ENCODE assay signal across 1 cellular context in the genomic region with DNA sequence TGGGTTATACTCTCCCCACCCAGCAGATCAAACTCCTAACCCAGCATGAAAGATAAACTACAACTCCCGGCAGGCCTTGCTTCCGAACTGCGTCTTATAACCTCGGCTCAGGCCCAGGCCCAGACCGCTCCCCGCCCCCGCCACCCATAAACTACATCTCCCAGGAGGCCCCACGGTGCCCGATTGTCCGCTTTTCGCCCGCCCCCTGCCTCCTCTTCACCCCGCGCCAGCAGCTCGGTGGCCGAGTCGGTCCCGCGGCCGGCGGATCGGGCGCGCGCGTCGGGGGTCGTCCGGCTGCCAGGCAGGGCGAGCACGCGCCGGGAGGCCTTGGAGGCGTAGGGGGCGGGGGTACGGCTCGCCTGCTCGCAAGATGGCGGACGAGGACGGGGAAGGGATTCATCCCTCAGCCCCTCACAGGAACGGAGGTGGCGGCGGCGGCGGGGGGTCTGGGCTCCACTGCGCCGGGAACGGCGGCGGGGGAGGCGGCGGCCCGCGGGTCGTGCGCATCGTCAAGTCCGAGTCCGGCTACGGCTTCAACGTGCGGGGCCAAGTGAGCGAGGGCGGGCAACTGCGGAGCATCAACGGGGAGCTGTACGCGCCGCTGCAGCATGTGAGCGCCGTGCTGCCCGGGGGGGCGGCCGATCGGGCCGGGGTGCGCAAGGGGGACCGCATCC.
A peak's percentile ranks its signal among the peaks of the same experiment; 100 is the strongest.
TF ChIP-seq lines count a peak whose summit lies in the region.

A gene (plus strand): TSS at position 219 of the 674 bp plus-strand sequence. CDS start 152 bp downstream, at position 371.

TF ChIP-seq in GM12878, 131 proteins besides CTCF, POLR2A, EP300 and RAD21 (continued from another document and continues in another):
- TF ChIP-seq, protein P1, sequence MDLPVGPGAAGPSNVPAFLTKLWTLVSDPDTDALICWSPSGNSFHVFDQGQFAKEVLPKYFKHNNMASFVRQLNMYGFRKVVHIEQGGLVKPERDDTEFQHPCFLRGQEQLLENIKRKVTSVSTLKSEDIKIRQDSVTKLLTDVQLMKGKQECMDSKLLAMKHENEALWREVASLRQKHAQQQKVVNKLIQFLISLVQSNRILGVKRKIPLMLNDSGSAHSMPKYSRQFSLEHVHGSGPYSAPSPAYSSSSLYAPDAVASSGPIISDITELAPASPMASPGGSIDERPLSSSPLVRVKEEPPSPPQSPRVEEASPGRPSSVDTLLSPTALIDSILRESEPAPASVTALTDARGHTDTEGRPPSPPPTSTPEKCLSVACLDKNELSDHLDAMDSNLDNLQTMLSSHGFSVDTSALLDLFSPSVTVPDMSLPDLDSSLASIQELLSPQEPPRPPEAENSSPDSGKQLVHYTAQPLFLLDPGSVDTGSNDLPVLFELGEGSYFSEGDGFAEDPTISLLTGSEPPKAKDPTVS (IDR thresholded peaks at IDR 0.05; ENCODE audit: low read depth, low read length), result no peak
- no peak for TF ChIP-seq SIN3A (IDR thresholded peaks at IDR 0.05; ENCODE audit: low read depth, low read length)
- TF ChIP-seq CHD2 (IDR thresholded peaks at IDR 0.05; ENCODE audit: borderline replicate concordance, low read depth, low read length), result peak; percentile 89; the same call in 1 of the 2 replicates
- no peak for TF ChIP-seq CBX5 (IDR thresholded peaks at IDR 0.05; ENCODE audit: low read depth)
- TF ChIP-seq CEBPB (IDR thresholded peaks at IDR 0.05; ENCODE audit: borderline replicate concordance in 1 of 2, low read depth in 2 of 2, low read length in 2 of 2), result no peak
- TF ChIP-seq CREM (IDR thresholded peaks at IDR 0.05; ENCODE audit: low read depth), result peak; percentile 92
- TF ChIP-seq, protein P2, sequence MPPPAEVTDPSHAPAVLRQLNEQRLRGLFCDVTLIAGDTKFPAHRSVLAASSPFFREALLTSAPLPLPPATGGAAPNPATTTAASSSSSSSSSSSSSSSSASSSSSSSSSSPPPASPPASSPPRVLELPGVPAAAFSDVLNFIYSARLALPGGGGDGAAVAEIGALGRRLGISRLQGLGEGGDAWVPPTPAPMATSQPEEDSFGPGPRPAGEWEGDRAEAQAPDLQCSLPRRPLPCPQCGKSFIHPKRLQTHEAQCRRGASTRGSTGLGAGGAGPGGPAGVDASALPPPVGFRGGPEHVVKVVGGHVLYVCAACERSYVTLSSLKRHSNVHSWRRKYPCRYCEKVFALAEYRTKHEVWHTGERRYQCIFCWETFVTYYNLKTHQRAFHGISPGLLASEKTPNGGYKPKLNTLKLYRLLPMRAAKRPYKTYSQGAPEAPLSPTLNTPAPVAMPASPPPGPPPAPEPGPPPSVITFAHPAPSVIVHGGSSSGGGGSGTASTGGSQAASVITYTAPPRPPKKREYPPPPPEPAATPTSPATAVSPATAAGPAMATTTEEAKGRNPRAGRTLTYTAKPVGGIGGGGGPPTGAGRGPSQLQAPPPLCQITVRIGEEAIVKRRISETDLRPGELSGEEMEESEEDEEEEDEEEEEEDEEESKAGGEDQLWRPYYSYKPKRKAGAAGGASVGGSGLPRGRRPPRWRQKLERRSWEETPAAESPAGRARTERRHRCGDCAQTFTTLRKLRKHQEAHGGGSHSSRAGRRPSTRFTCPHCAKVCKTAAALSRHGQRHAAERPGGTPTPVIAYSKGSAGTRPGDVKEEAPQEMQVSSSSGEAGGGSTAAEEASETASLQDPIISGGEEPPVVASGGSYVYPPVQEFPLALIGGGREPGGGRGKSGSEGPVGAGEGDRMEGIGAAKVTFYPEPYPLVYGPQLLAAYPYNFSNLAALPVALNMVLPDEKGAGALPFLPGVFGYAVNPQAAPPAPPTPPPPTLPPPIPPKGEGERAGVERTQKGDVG (CRISPR knock-in tag; IDR thresholded peaks at IDR 0.05), result no peak
- TF ChIP-seq ZNF24 (IDR thresholded peaks at IDR 0.05), result no peak
- no peak for TF ChIP-seq ZNF384 (IDR thresholded peaks at IDR 0.05; ENCODE audit: borderline replicate concordance, low read depth, low read length)
- peak; percentile 99 for TF ChIP-seq IKZF1 (conservative IDR thresholded peaks at IDR 0.05)
- TF ChIP-seq, protein P3, sequence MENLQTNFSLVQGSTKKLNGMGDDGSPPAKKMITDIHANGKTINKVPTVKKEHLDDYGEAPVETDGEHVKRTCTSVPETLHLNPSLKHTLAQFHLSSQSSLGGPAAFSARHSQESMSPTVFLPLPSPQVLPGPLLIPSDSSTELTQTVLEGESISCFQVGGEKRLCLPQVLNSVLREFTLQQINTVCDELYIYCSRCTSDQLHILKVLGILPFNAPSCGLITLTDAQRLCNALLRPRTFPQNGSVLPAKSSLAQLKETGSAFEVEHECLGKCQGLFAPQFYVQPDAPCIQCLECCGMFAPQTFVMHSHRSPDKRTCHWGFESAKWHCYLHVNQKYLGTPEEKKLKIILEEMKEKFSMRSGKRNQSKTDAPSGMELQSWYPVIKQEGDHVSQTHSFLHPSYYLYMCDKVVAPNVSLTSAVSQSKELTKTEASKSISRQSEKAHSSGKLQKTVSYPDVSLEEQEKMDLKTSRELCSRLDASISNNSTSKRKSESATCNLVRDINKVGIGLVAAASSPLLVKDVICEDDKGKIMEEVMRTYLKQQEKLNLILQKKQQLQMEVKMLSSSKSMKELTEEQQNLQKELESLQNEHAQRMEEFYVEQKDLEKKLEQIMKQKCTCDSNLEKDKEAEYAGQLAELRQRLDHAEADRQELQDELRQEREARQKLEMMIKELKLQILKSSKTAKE (IDR thresholded peaks at IDR 0.05; ENCODE audit: low read depth, poor library complexity, severe bottlenecking), result no peak
- TF ChIP-seq, protein P4, sequence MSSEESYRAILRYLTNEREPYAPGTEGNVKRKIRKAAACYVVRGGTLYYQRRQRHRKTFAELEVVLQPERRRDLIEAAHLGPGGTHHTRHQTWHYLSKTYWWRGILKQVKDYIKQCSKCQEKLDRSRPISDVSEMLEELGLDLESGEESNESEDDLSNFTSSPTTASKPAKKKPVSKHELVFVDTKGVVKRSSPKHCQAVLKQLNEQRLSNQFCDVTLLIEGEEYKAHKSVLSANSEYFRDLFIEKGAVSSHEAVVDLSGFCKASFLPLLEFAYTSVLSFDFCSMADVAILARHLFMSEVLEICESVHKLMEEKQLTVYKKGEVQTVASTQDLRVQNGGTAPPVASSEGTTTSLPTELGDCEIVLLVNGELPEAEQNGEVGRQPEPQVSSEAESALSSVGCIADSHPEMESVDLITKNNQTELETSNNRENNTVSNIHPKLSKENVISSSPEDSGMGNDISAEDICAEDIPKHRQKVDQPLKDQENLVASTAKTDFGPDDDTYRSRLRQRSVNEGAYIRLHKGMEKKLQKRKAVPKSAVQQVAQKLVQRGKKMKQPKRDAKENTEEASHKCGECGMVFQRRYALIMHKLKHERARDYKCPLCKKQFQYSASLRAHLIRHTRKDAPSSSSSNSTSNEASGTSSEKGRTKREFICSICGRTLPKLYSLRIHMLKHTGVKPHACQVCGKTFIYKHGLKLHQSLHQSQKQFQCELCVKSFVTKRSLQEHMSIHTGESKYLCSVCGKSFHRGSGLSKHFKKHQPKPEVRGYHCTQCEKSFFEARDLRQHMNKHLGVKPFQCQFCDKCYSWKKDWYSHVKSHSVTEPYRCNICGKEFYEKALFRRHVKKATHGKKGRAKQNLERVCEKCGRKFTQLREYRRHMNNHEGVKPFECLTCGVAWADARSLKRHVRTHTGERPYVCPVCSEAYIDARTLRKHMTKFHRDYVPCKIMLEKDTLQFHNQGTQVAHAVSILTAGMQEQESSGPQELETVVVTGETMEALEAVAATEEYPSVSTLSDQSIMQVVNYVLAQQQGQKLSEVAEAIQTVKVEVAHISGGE (CRISPR knock-in tag; IDR thresholded peaks at IDR 0.05), result no peak
- TF ChIP-seq, protein P5, sequence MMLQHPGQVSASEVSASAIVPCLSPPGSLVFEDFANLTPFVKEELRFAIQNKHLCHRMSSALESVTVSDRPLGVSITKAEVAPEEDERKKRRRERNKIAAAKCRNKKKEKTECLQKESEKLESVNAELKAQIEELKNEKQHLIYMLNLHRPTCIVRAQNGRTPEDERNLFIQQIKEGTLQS (IDR thresholded peaks at IDR 0.05; ENCODE audit: borderline replicate concordance, extremely low read depth, low read depth, low read length), result no peak
- peak in 1 of 2 experiments; percentile 92; a peak in 2 of 3 replicates for TF ChIP-seq EGR1 (IDR thresholded peaks at IDR 0.05; ENCODE audit: borderline replicate concordance in 1 of 2, low read depth in 2 of 2, low read length in 2 of 2)
- no peak for TF ChIP-seq MYB (IDR thresholded peaks at IDR 0.05; ENCODE audit: borderline replicate concordance, low read depth, low read length)
- no peak for TF ChIP-seq NFIC (IDR thresholded peaks at IDR 0.05; ENCODE audit: low read depth, low read length)
- peak; percentile 70 for TF ChIP-seq RELA (IDR thresholded peaks at IDR 0.05; ENCODE audit: borderline replicate concordance, partially characterized antibody)
- TF ChIP-seq HCFC1 (IDR thresholded peaks at IDR 0.05; ENCODE audit: low read length), result peak; percentile 97
- TF ChIP-seq MYC (IDR thresholded peaks at IDR 0.05; ENCODE audit: insufficient read depth, insufficient read length, insufficient replicate concordance, low read length, severe bottlenecking), result no peak
- no peak for TF ChIP-seq ATF7 (IDR thresholded peaks at IDR 0.05; ENCODE audit: low read depth)
- TF ChIP-seq, protein P6, sequence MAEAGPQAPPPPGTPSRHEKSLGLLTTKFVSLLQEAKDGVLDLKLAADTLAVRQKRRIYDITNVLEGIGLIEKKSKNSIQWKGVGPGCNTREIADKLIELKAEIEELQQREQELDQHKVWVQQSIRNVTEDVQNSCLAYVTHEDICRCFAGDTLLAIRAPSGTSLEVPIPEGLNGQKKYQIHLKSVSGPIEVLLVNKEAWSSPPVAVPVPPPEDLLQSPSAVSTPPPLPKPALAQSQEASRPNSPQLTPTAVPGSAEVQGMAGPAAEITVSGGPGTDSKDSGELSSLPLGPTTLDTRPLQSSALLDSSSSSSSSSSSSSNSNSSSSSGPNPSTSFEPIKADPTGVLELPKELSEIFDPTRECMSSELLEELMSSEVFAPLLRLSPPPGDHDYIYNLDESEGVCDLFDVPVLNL (IDR thresholded peaks at IDR 0.05; ENCODE audit: low read depth, low read length), result no peak
- TF ChIP-seq POLR2AphosphoS2 (IDR thresholded peaks at IDR 0.05; ENCODE audit: low read depth, low read length), result no peak
- TF ChIP-seq, protein P7, sequence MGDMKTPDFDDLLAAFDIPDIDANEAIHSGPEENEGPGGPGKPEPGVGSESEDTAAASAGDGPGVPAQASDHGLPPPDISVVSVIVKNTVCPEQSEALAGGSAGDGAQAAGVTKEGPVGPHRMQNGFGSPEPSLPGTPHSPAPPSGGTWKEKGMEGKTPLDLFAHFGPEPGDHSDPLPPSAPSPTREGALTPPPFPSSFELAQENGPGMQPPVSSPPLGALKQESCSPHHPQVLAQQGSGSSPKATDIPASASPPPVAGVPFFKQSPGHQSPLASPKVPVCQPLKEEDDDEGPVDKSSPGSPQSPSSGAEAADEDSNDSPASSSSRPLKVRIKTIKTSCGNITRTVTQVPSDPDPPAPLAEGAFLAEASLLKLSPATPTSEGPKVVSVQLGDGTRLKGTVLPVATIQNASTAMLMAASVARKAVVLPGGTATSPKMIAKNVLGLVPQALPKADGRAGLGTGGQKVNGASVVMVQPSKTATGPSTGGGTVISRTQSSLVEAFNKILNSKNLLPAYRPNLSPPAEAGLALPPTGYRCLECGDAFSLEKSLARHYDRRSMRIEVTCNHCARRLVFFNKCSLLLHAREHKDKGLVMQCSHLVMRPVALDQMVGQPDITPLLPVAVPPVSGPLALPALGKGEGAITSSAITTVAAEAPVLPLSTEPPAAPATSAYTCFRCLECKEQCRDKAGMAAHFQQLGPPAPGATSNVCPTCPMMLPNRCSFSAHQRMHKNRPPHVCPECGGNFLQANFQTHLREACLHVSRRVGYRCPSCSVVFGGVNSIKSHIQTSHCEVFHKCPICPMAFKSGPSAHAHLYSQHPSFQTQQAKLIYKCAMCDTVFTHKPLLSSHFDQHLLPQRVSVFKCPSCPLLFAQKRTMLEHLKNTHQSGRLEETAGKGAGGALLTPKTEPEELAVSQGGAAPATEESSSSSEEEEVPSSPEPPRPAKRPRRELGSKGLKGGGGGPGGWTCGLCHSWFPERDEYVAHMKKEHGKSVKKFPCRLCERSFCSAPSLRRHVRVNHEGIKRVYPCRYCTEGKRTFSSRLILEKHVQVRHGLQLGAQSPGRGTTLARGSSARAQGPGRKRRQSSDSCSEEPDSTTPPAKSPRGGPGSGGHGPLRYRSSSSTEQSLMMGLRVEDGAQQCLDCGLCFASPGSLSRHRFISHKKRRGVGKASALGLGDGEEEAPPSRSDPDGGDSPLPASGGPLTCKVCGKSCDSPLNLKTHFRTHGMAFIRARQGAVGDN (IDR thresholded peaks at IDR 0.05), result no peak
- TF ChIP-seq STAT3 (IDR thresholded peaks at IDR 0.05; ENCODE audit: low read depth, low read length), result no peak
- TF ChIP-seq, protein P8, sequence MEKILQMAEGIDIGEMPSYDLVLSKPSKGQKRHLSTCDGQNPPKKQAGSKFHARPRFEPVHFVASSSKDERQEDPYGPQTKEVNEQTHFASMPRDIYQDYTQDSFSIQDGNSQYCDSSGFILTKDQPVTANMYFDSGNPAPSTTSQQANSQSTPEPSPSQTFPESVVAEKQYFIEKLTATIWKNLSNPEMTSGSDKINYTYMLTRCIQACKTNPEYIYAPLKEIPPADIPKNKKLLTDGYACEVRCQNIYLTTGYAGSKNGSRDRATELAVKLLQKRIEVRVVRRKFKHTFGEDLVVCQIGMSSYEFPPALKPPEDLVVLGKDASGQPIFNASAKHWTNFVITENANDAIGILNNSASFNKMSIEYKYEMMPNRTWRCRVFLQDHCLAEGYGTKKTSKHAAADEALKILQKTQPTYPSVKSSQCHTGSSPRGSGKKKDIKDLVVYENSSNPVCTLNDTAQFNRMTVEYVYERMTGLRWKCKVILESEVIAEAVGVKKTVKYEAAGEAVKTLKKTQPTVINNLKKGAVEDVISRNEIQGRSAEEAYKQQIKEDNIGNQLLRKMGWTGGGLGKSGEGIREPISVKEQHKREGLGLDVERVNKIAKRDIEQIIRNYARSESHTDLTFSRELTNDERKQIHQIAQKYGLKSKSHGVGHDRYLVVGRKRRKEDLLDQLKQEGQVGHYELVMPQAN (conservative IDR thresholded peaks at IDR 0.05), result peak; percentile 87
- TF ChIP-seq KLF5 (IDR thresholded peaks at IDR 0.05; ENCODE audit: partially characterized antibody), result peak; percentile 50
- TF ChIP-seq TCF7 (IDR thresholded peaks at IDR 0.05; ENCODE audit: borderline replicate concordance), result no peak
- TF ChIP-seq SREBF2 (IDR thresholded peaks at IDR 0.05; ENCODE audit: low read length), result no peak
- TF ChIP-seq CHD1 (IDR thresholded peaks at IDR 0.05; ENCODE audit: low read depth, low read length), result no peak
